ENCODE assay signal across 9 cellular contexts in the genomic region with DNA sequence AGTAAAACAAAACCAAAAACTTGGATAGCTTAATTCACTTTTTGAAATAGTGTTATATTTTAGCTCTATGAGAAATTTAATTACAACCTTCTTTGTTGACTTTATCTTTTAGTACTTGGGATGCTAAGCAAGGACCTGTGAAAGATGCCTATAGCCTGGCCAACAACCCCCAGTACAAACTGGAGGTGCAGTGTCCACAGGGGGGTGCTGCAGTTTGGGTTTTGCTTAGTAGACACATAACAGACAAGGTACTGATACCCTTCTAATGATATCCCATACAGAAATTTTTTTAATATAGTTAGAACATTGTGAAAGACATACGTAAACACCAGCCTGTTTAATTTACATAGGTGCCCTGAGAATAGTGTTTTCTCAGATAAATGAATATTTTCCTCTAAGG. TPM values are rescaled to one million over a fixed set of nuclear protein-coding genes. Genes with fewer than 3 reads are reported as not detected.
DNase-seq lines count a peak whose midpoint lies in the region; ATAC-seq and TF ChIP-seq lines count a peak whose summit lies in the region.
"Had no signal": no experiment of that assay in that cellular context is flagged by ENCODE, and none has a peak within 500 bp of the region (broad histone marks: within the 10 kb centered on the region; RNA-seq: fewer than 3 reads in every experiment).

No MANE protein-coding gene starts in this region.

- H3K27ac ChIP-seq in vagina: no peak overlapping the region

- DNase-seq in Right ventricle myocardium inferior (ENCODE audit: missing footprints) (peak; percentile 50), cardiac septum (ENCODE audit: low spot score) (no peak), SK-N-DZ (ENCODE audit: low spot score) (peak; percentile 32), cerebellar cortex (ENCODE audit: low spot score) (peak; percentile 69), osteocyte (ENCODE audit: extremely low spot score, unreplicated experiment) (no peak), vagina (ENCODE audit: extremely low spot score in 2 of 2) (no peak)
- DNase-seq: activated naive CD8-positive, alpha-beta T cell treated with anti-CD3 and anti-CD28 coated beads, Interleukin-2, amount 10 ng/mL, durations not matched to agents 7 days and 5 days had no signal

- ATAC-seq in Right ventricle myocardium inferior: no peak
- ATAC-seq in HG02798 (IDR thresholded peaks at IDR 0.05; ENCODE audit: poor library complexity, unreplicated experiment): no peak
- ATAC-seq in GM19023 (IDR thresholded peaks at IDR 0.05; ENCODE audit: unreplicated experiment): no peak

- H3K4me1 ChIP-seq in vagina: no peaks in the 10 kb centered on the region

- no peaks in the 10 kb centered on the region for H3K27me3 Mint-ChIP-seq in osteocyte (ENCODE audit: unreplicated experiment)
- H3K27me3 Mint-ChIP-seq: activated naive CD8-positive, alpha-beta T cell treated with anti-CD3 and anti-CD28 coated beads, Interleukin-2, amount 10 ng/mL, durations not matched to agents 7 days and 5 days had no signal

- no peak overlapping the region for H3K4me3 ChIP-seq in vagina

- H3K27ac Mint-ChIP-seq in osteocyte (ENCODE audit: unreplicated experiment): no peak overlapping the region
- H3K27ac Mint-ChIP-seq: activated naive CD8-positive, alpha-beta T cell treated with anti-CD3 and anti-CD28 coated beads, Interleukin-2, amount 10 ng/mL, durations not matched to agents 7 days and 5 days had no signal

- peaks cover 0 to 54% of the 10 kb centered on the region in 2 donors for H3K36me3 ChIP-seq in vagina

- H3K9me3 Mint-ChIP-seq in osteocyte (ENCODE audit: unreplicated experiment): no peaks in the 10 kb centered on the region
- H3K9me3 Mint-ChIP-seq: activated naive CD8-positive, alpha-beta T cell treated with anti-CD3 and anti-CD28 coated beads, Interleukin-2, amount 10 ng/mL, durations not matched to agents 7 days and 5 days had no signal

- intact Hi-C loops in Right ventricle myocardium inferior (cut with DNase I) (no loop called here), cardiac septum (cut with DNase I) (no loop called here), vagina (cut with DNase I) (no loop called here)

- peak; percentile 21 for TF ChIP-seq CTCF in osteocyte (IDR thresholded peaks at IDR 0.05)
- peak in 1 of 3 experiments; percentile 36 for TF ChIP-seq CTCF in vagina (IDR thresholded peaks at IDR 0.05)

- H3K4me1 Mint-ChIP-seq in osteocyte (ENCODE audit: unreplicated experiment): no peaks in the 10 kb centered on the region

- H3K27me3 ChIP-seq in vagina: no peaks in the 10 kb centered on the region

- H3K36me3 Mint-ChIP-seq in osteocyte (ENCODE audit: unreplicated experiment): peaks cover 45% of the 10 kb centered on the region

- H3K4me3 Mint-ChIP-seq in osteocyte (ENCODE audit: unreplicated experiment): no peak overlapping the region
- H3K4me3 Mint-ChIP-seq: activated naive CD8-positive, alpha-beta T cell treated with anti-CD3 and anti-CD28 coated beads, Interleukin-2, amount 10 ng/mL, durations not matched to agents 7 days and 5 days had no signal

- no peak for TF ChIP-seq POLR2A in vagina (IDR thresholded peaks at IDR 0.05)

- no peaks in the 10 kb centered on the region for H3K9me3 ChIP-seq in vagina

RNA-seq across cellular contexts. Expression of a gene that starts 35.3 kb away (rescaled TPM):
- total RNA-seq in Right ventricle myocardium inferior (28.2 TPM), cardiac septum (29.2 TPM), osteocyte (49.5 and 49.9 TPM in 2 replicates), vagina (72.4 TPM)
- 20.2 and 26.1 TPM in 2 replicates for polyA plus RNA-seq in SK-N-DZ (2014; cell fraction: cytosol; rRNA removed)
- polyA plus RNA-seq in SK-N-DZ (2014; cell fraction: nucleus; rRNA removed): 26.7 and 30.8 TPM in 2 replicates

Comparison
In these comparisons a context has a peak if more than half of its experiments do, and no peak if none do; other contexts are left out.
1. DNase-seq: peak in Right ventricle myocardium inferior (single experiment), SK-N-DZ (single experiment) and cerebellar cortex (single experiment); none in cardiac septum (single experiment), osteocyte (single experiment) and vagina (0 of 2).